18 cellular contexts compared by ENCODE assay signal in genomic region chr11:101974255-101974654, GRCh38. TPM values are rescaled to one million over a fixed set of nuclear protein-coding genes. Genes with fewer than 3 reads are reported as not detected.
DNase-seq lines count a peak whose midpoint lies in the region; ATAC-seq and TF ChIP-seq lines count a peak whose summit lies in the region.
"Had no signal": no experiment of that assay in that cellular context is flagged by ENCODE, and none has a peak within 500 bp of the region (broad histone marks: within the 10 kb centered on the region; RNA-seq: fewer than 3 reads in every experiment).

No MANE protein-coding gene starts in this region.

- H3K4me1 Mint-ChIP-seq in endodermal cell, result no peaks in the 10 kb centered on the region
- H3K4me1 Mint-ChIP-seq: activated CD4-positive, alpha-beta T cell treated with anti-CD3 and anti-CD28 coated beads, Interleukin-2, amount 10 ng/mL, durations not matched to agents 24 days and 14 days had no signal

- TF ChIP-seq CTCF in endodermal cell (conservative IDR thresholded peaks at IDR 0.05), result peak; percentile 17

- H3K9me3 ChIP-seq in endodermal cell (ENCODE audit: control insufficient read depth, low read length), result no peaks in the 10 kb centered on the region
- H3K9me3 ChIP-seq: adrenal gland, neutrophil had no signal

- peak; percentile 51 for DNase-seq in DMS53 (lab: John Stamatoyannopoulos, UW)
- peak; percentile 9 for DNase-seq in NCI-H526 treated with DMSO at 0.1 percent for 48 hours (lab: John Stamatoyannopoulos, UW)
- no peak for DNase-seq in endodermal cell
- DNase-seq in myocyte (ENCODE audit: low read depth), result peak; percentile 2
- no peak for DNase-seq in UCSD-AML1 (lab: John Stamatoyannopoulos, UW; ENCODE audit: unreplicated experiment)
- DNase-seq: activated CD4-positive, alpha-beta T cell treated with anti-CD3 and anti-CD28 coated beads, Interleukin-2, amount 10 ng/mL, durations not matched to agents 24 days and 14 days; activated T-cell treated with anti-CD3 and anti-CD28 coated beads, Interleukin-2, amount 50 U/mL, for 48 hours; adrenal gland; DMS 273 treated with DMSO at 0.1 percent for 48 hours; left ventricle myocardium inferior; NCI-H2107 had no signal

- H3K27ac Mint-ChIP-seq in endodermal cell, result no peak overlapping the region
- H3K27ac Mint-ChIP-seq: activated CD4-positive, alpha-beta T cell treated with anti-CD3 and anti-CD28 coated beads, Interleukin-2, amount 10 ng/mL, durations not matched to agents 24 days and 14 days; dendritic cell treated with granulocyte-macrophage colony-stimulating factor and Interleukin-4, amounts not matched to agents 40 ng/mL and 50 ng/mL, for 4 days had no signal

- H3K27me3 Mint-ChIP-seq in endodermal cell (ENCODE audit: insufficient read depth), result no peaks in the 10 kb centered on the region
- H3K27me3 Mint-ChIP-seq: activated CD4-positive, alpha-beta T cell treated with anti-CD3 and anti-CD28 coated beads, Interleukin-2, amount 10 ng/mL, durations not matched to agents 24 days and 14 days; dendritic cell treated with granulocyte-macrophage colony-stimulating factor and Interleukin-4, amounts not matched to agents 40 ng/mL and 50 ng/mL, for 4 days had no signal

- H3K9ac ChIP-seq in endodermal cell (ENCODE audit: extremely low read depth, low read length, poor library complexity, severe bottlenecking), result no peak overlapping the region

- no peak overlapping the region for H3K27ac ChIP-seq in endodermal cell (ENCODE audit: low read depth, low read length)
- H3K27ac ChIP-seq: adrenal gland, left ventricle myocardium inferior, neutrophil, skin epidermis had no signal

- no peaks in the 10 kb centered on the region for H3K36me3 Mint-ChIP-seq in endodermal cell (ENCODE audit: low read depth)

- no peak overlapping the region for H3K4me3 ChIP-seq in endodermal cell (ENCODE audit: low read length)
- H3K4me3 ChIP-seq: adrenal gland, left ventricle myocardium inferior, skin epidermis had no signal

- H3K9me3 Mint-ChIP-seq in endodermal cell, result no peaks in the 10 kb centered on the region
- H3K9me3 Mint-ChIP-seq: activated CD4-positive, alpha-beta T cell treated with anti-CD3 and anti-CD28 coated beads, Interleukin-2, amount 10 ng/mL, durations not matched to agents 24 days and 14 days; dendritic cell treated with granulocyte-macrophage colony-stimulating factor and Interleukin-4, amounts not matched to agents 40 ng/mL and 50 ng/mL, for 4 days had no signal

- 96 to 100% methylated on average over 1 of the region's 2 CpGs for WGBS in endodermal cell (ENCODE audit: insufficient coverage in 1 of 2, insufficient read length in 1 of 2), 2 experiments

- no peaks in the 10 kb centered on the region for H3K4me1 ChIP-seq in endodermal cell (ENCODE audit: control insufficient read depth, insufficient read depth, low read length)
- H3K4me1 ChIP-seq: adrenal gland, left ventricle myocardium inferior had no signal

- H3K36me3 ChIP-seq in endodermal cell (ENCODE audit: control insufficient read depth, insufficient read depth, low read length), result no peaks in the 10 kb centered on the region
- H3K36me3 ChIP-seq: adrenal gland, left ventricle myocardium inferior, neutrophil had no signal

- H3K4me3 Mint-ChIP-seq in endodermal cell, result no peak overlapping the region
- H3K4me3 Mint-ChIP-seq: activated CD4-positive, alpha-beta T cell treated with anti-CD3 and anti-CD28 coated beads, Interleukin-2, amount 10 ng/mL, durations not matched to agents 24 days and 14 days; dendritic cell treated with granulocyte-macrophage colony-stimulating factor and Interleukin-4, amounts not matched to agents 40 ng/mL and 50 ng/mL, for 4 days had no signal

- ATAC-seq in GM18861 (IDR thresholded peaks at IDR 0.05; ENCODE audit: unreplicated experiment) (no peak), GM21390 (IDR thresholded peaks at IDR 0.05; ENCODE audit: unreplicated experiment) (no peak), HG02588 (IDR thresholded peaks at IDR 0.05; ENCODE audit: unreplicated experiment) (no peak)

- no peaks in the 10 kb centered on the region for H3K27me3 ChIP-seq in endodermal cell (ENCODE audit: control insufficient read depth, insufficient read depth, low read length, poor library complexity, severe bottlenecking)
- H3K27me3 ChIP-seq: adrenal gland, neutrophil had no signal

RNA-seq across cellular contexts. Expression of gene ANGPTL5, which starts 57.9 kb away (rescaled TPM):
- not detected for total RNA-seq in endodermal cell
- not detected for polyA plus RNA-seq in endodermal cell (2013, experiment 1 of 2)
- not detected for polyA plus RNA-seq in endodermal cell (2013, experiment 2 of 2)
- total RNA-seq in myocyte, result not detected in 2 replicates
- not detected for polyA plus RNA-seq in myocyte (2012)
- total RNA-seq: activated CD4-positive, alpha-beta T cell treated with anti-CD3 and anti-CD28 coated beads, Interleukin-2, amount 10 ng/mL, durations not matched to agents 24 days and 14 days; T-helper 1 cell treated with Interleukin-12 subunit alpha and Interleukin-12 subunit beta and Interleukin-4 antibody, amounts not matched to agents 30 ng/mL and 1 ng/mL, for 36 hours had no signal

RNA-seq across cellular contexts. Expression of gene CEP126, which starts 59.4 kb away (rescaled TPM):
- total RNA-seq in endodermal cell, result 1 to 10 TPM; 1.9 to 3.2 TPM
- 4.1 TPM for polyA plus RNA-seq in endodermal cell (2013, experiment 1 of 2)
- polyA plus RNA-seq in endodermal cell (2013, experiment 2 of 2), result 4.8 TPM
- total RNA-seq in myocyte, result 1.3 and 2.1 TPM in 2 replicates
- 1.9 TPM for polyA plus RNA-seq in myocyte (2012)

Comparison
In these comparisons a context has a peak if more than half of its experiments do, and no peak if none do; other contexts are left out.
1. DNase-seq: peak in DMS53 (single experiment), NCI-H526 treated with DMSO at 0.1 percent for 48 hours (single experiment) and myocyte (single experiment); none in endodermal cell (single experiment) and UCSD-AML1 (single experiment).